20 cellular contexts compared by ENCODE assay signal in genomic region chr18:22093731-22094374, GRCh38.
"Had no signal": no experiment of that assay in that cellular context is flagged by ENCODE, and none has a peak within 500 bp of the region (broad histone marks: within the 10 kb centered on the region; RNA-seq: fewer than 3 reads in every experiment).

No MANE protein-coding gene starts in this region.

- H3K4me1 Mint-ChIP-seq: activated CD4-positive, alpha-beta memory T cell treated with anti-CD3 and anti-CD28 coated beads, Interleukin-2, amount 10 ng/mL, durations not matched to agents 7 days and 5 days; activated CD4-positive, alpha-beta T cell treated with anti-CD3 and anti-CD28 coated beads, Interleukin-2, amount 10 ng/mL, durations not matched to agents 24 days and 14 days; activated CD8-positive, alpha-beta memory T cell treated with anti-CD3 and anti-CD28 coated beads, Interleukin-2, amount 10 ng/mL, durations not matched to agents 7 days and 5 days; activated naive CD4-positive, alpha-beta T cell treated with anti-CD3 and anti-CD28 coated beads, Interleukin-2, amount 10 ng/mL, durations not matched to agents 7 days and 5 days; T-cell had no signal

- H3K9me3 Mint-ChIP-seq: activated CD4-positive, alpha-beta memory T cell treated with anti-CD3 and anti-CD28 coated beads, Interleukin-2, amount 10 ng/mL, durations not matched to agents 7 days and 5 days; activated CD4-positive, alpha-beta T cell treated with anti-CD3 and anti-CD28 coated beads, Interleukin-2, amount 10 ng/mL, durations not matched to agents 24 days and 14 days; activated naive CD4-positive, alpha-beta T cell treated with anti-CD3 and anti-CD28 coated beads, Interleukin-2, amount 10 ng/mL, durations not matched to agents 7 days and 5 days; natural killer cell treated with Interleukin-12 subunit alpha and Interleukin-12 subunit beta and Interleukin-15 and Interleukin-18, amount 100 ng/mL, for 72 hours; T-cell had no signal

- H3K4me3 Mint-ChIP-seq: activated CD4-positive, alpha-beta memory T cell treated with anti-CD3 and anti-CD28 coated beads, Interleukin-2, amount 10 ng/mL, durations not matched to agents 7 days and 5 days; activated CD4-positive, alpha-beta T cell treated with anti-CD3 and anti-CD28 coated beads, Interleukin-2, amount 10 ng/mL, durations not matched to agents 24 days and 14 days; activated CD8-positive, alpha-beta memory T cell treated with anti-CD3 and anti-CD28 coated beads, Interleukin-2, amount 10 ng/mL, durations not matched to agents 7 days and 5 days; activated naive CD4-positive, alpha-beta T cell treated with anti-CD3 and anti-CD28 coated beads, Interleukin-2, amount 10 ng/mL, durations not matched to agents 7 days and 5 days; natural killer cell treated with Interleukin-12 subunit alpha and Interleukin-12 subunit beta and Interleukin-15 and Interleukin-18, amount 100 ng/mL, for 72 hours; T-cell had no signal

- ATAC-seq: activated CD8-positive, alpha-beta memory T cell treated with anti-CD3 and anti-CD28 coated beads, Interleukin-2, amount 10 ng/mL, durations not matched to agents 7 days and 5 days; left ventricle myocardium superior; T-cell had no signal

- H3K36me3 ChIP-seq: prostate gland, spleen, upper lobe of left lung had no signal

- H3K4me1 ChIP-seq: prostate gland, testis had no signal

- H3K36me3 Mint-ChIP-seq: activated CD8-positive, alpha-beta memory T cell treated with anti-CD3 and anti-CD28 coated beads, Interleukin-2, amount 10 ng/mL, durations not matched to agents 7 days and 5 days; activated naive CD4-positive, alpha-beta T cell treated with anti-CD3 and anti-CD28 coated beads, Interleukin-2, amount 10 ng/mL, durations not matched to agents 7 days and 5 days; natural killer cell treated with Interleukin-12 subunit alpha and Interleukin-12 subunit beta and Interleukin-15 and Interleukin-18, amount 100 ng/mL, for 72 hours; T-cell had no signal

- DNase-seq: activated CD4-positive, alpha-beta memory T cell treated with anti-CD3 and anti-CD28 coated beads, Interleukin-2, amount 10 ng/mL, durations not matched to agents 7 days and 5 days; activated CD4-positive, alpha-beta T cell treated with anti-CD3 and anti-CD28 coated beads, Interleukin-2, amount 10 ng/mL, durations not matched to agents 24 days and 14 days; activated CD8-positive, alpha-beta memory T cell treated with anti-CD3 and anti-CD28 coated beads, Interleukin-2, amount 10 ng/mL, durations not matched to agents 7 days and 5 days; activated effector memory CD4-positive, alpha-beta T cell treated with anti-CD3 and anti-CD28 coated beads, Interleukin-2, amount 50 U/mL, for 16 hours; activated naive CD4-positive, alpha-beta T cell treated with anti-CD3 and anti-CD28 coated beads, Interleukin-2, amount 10 ng/mL, durations not matched to agents 7 days and 5 days; activated T-cell treated with anti-CD3 and anti-CD28 coated beads for 4 hours; cerebellar nuclear complex; cortex of kidney; foreskin melanocyte; hippocampal formation; left ventricle myocardium superior; mammary epithelial cell; spleen; stimulated activated CD4-positive, alpha-beta T cell treated with anti-CD3 and anti-CD28 coated beads, Interleukin-4, amount 100 ng/mL, for 1 hour; stimulated activated naive CD4-positive, alpha-beta T cell; T-cell; testis; upper lobe of left lung had no signal

- H3K4me3 ChIP-seq: prostate gland, spleen, testis, upper lobe of left lung had no signal

- H3K27ac ChIP-seq: prostate gland, spleen, testis, upper lobe of left lung had no signal

- H3K27me3 ChIP-seq: testis, upper lobe of left lung had no signal

- H3K9me3 ChIP-seq: prostate gland, spleen, testis, upper lobe of left lung had no signal

- H3K27me3 Mint-ChIP-seq: activated CD4-positive, alpha-beta memory T cell treated with anti-CD3 and anti-CD28 coated beads, Interleukin-2, amount 10 ng/mL, durations not matched to agents 7 days and 5 days; activated CD4-positive, alpha-beta T cell treated with anti-CD3 and anti-CD28 coated beads, Interleukin-2, amount 10 ng/mL, durations not matched to agents 24 days and 14 days; activated CD8-positive, alpha-beta memory T cell treated with anti-CD3 and anti-CD28 coated beads, Interleukin-2, amount 10 ng/mL, durations not matched to agents 7 days and 5 days; activated naive CD4-positive, alpha-beta T cell treated with anti-CD3 and anti-CD28 coated beads, Interleukin-2, amount 10 ng/mL, durations not matched to agents 7 days and 5 days had no signal

- H3K27ac Mint-ChIP-seq: activated CD4-positive, alpha-beta memory T cell treated with anti-CD3 and anti-CD28 coated beads, Interleukin-2, amount 10 ng/mL, durations not matched to agents 7 days and 5 days; activated CD4-positive, alpha-beta T cell treated with anti-CD3 and anti-CD28 coated beads, Interleukin-2, amount 10 ng/mL, durations not matched to agents 24 days and 14 days; activated CD8-positive, alpha-beta memory T cell treated with anti-CD3 and anti-CD28 coated beads, Interleukin-2, amount 10 ng/mL, durations not matched to agents 7 days and 5 days; activated naive CD4-positive, alpha-beta T cell treated with anti-CD3 and anti-CD28 coated beads, Interleukin-2, amount 10 ng/mL, durations not matched to agents 7 days and 5 days; natural killer cell treated with Interleukin-12 subunit alpha and Interleukin-12 subunit beta and Interleukin-15 and Interleukin-18, amount 100 ng/mL, for 72 hours; T-cell had no signal
